ENCODE assay signal across 7 cellular contexts in genomic region chr1:16062687-16063075, GRCh38. TPM values are rescaled to one million over a fixed set of nuclear protein-coding genes. Genes with fewer than 3 reads are reported as not detected.
"Had no signal": no experiment of that assay in that cellular context is flagged by ENCODE, and none has a peak within 500 bp of the region (broad histone marks: within the 10 kb centered on the region; RNA-seq: fewer than 3 reads in every experiment).

No MANE protein-coding gene starts in this region.

RNA-seq across cellular contexts. Expression of gene FAM131C, which starts 10.8 kb away (rescaled TPM):
- total RNA-seq: OCI-LY7, RPMI7951, SJCRH30 had no signal

RNA-seq across cellular contexts. Expression of gene CLCNKB, which starts 19.1 kb away (rescaled TPM):
- total RNA-seq: OCI-LY7, RPMI7951, SJCRH30 had no signal

RNA-seq across cellular contexts. Expression of gene CLCNKA, which starts 40.8 kb away (rescaled TPM):
- total RNA-seq: NCI-H460, OCI-LY7, SK-MEL-5 had no signal

RNA-seq across cellular contexts. Expression of gene HSPB7, which starts 44.8 kb away (rescaled TPM):
- total RNA-seq: NCI-H460, OCI-LY7, PC-9 had no signal

RNA-seq across cellular contexts. Expression of gene SRARP, which starts 58.6 kb away (rescaled TPM):
- total RNA-seq: M059J, NCI-H460, OCI-LY7, PC-9, RPMI7951, SJCRH30, SK-MEL-5 had no signal
